ENCODE assay signal across 27 cellular contexts in the genomic region with DNA sequence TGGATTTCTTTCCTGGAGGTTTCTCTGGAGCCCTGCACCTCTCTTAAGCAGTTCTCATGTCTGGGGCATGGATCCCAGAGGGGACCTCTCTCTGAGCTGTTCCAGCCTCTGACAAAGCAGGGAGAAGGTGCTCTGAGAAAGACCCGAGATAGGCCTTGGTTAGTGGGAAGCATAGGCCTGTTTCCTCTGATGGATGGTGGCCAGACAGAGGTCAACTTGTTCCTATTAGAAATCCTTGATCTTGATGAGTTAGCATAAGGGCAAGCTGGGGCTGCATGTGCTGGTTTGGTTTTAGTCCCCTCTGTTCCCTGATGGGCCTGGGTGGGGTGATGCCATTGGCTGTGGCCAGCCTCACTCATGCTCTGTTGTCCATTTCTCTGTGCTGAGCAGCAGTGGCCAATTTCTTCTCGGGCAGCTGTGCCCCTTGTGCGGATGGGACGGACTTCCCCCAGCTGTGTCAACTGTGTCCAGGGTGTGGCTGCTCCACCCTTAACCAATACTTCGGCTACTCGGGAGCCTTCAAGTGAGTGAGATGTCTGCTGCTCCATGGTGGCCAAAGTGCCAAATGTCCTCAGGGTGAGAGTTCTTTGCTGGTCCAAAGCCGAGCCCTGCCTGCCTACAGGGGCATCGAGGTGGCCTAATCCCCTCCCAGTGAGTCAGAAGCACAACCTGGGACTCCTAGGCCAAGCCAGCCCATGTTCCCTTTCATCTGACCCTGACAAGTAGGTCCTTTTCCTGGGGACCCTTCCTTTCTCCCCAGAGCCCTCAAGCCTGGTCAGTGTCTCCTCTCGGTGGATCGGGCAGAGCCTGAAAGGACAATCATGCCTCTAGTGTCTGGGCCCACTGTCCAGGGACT.
"Had no signal": no experiment of that assay in that cellular context is flagged by ENCODE, and none has a peak within 500 bp of the region (broad histone marks: within the 10 kb centered on the region; RNA-seq: fewer than 3 reads in every experiment).

No MANE protein-coding gene starts in this region.

- FAIRE-seq: TTC549 had no signal

- ATAC-seq: activated CD4-positive, alpha-beta T cell treated with anti-CD3 and anti-CD28 coated beads for 36 hours; activated CD8-positive, alpha-beta T cell treated with anti-CD3 and anti-CD28 coated beads for 36 hours; activated T-cell treated with anti-CD3 and anti-CD28 coated beads, Interleukin-2, amount 50 U/mL, for 72 hours; Panc1; Right ventricle myocardium inferior had no signal

- H3K4me1 ChIP-seq: adrenal gland had no signal

- DNase-seq: activated CD4-positive, alpha-beta T cell treated with anti-CD3 and anti-CD28 coated beads for 36 hours; activated CD4-positive, CD25-positive, alpha-beta regulatory T cell; activated CD8-positive, alpha-beta memory T cell treated with anti-CD3 and anti-CD28 coated beads, Interleukin-2, amount 50 U/mL, for 4 hours; activated CD8-positive, alpha-beta T cell treated with anti-CD3 and anti-CD28 coated beads for 36 hours; activated naive CD4-positive, alpha-beta T cell treated with anti-CD3 and anti-CD28 coated beads, Interleukin-2, amount 50 U/mL, for 16 hours; activated naive CD8-positive, alpha-beta T cell treated with anti-CD3 and anti-CD28 coated beads, Interleukin-2, amount 10 ng/mL, durations not matched to agents 7 days and 5 days; activated T-cell treated with anti-CD3 and anti-CD28 coated beads, Interleukin-2, amount 50 U/mL, for 72 hours; adrenal gland; anterior cingulate cortex; MM.1S; NCI-H1105; NCI-H1436; NCI-H1694 treated with DMSO at 0.1 percent for 48 hours; NCI-H2029 treated with DMSO at 0.1 percent for 48 hours; NCI-H345; NCI-H510A; NCI-H526 treated with DMSO at 0.1 percent for 48 hours; NCI-H82; RPMI8226; T-cell; T-helper 2 cell; T1000 had no signal

- H3K4me3 ChIP-seq: adrenal gland, SK-N-MC had no signal

- H3K36me3 ChIP-seq: adrenal gland had no signal

- H3K9me3 ChIP-seq: adrenal gland had no signal

- H3K27me3 ChIP-seq: adrenal gland had no signal

- H3K27ac ChIP-seq: adrenal gland, SK-N-MC, VCaP had no signal
